8 cellular contexts compared by ENCODE assay signal in the genomic region with DNA sequence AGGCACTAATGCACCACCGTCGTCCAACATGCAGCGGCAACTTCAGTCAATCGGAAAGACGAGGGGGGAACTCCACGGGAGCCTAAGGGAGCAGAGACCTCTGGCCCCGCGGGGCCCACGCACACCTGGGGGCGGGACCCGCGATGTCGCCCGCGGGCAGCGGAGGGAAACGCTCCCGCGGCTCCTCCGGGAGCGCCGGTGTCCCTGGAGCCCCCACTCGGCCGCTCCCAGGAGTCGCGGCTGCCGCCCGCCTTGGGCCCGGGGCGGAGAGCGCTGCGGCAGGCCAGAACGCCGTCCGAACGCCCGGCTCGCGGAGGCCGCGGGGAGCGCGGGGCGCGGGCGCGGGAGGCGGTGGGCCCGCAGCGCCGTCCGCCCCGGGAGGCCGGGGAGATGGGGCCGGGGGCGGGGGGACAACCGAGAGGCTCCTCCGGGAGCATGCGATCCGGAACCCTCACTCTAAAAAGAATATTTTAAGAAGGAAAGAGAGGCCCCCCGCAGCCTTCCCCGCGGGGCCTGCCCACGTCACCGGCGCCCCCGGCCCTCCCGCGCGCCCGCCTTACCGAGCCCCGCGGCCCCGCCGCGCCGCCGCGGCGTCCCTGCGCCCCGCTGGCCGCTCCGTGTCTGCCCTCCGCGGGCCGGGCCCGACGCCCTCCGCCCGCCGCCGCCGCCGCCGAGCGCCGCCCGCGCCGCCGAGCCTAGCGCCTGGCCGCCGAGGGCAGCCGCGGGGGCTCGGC.
A peak's percentile ranks its signal among the peaks of the same experiment; 100 is the strongest.
DNase-seq lines count a peak whose midpoint lies in the region; ATAC-seq and TF ChIP-seq lines count a peak whose summit lies in the region.

No MANE protein-coding gene starts in this region.

- H3K27me3 ChIP-seq in SJCRH30 (no peaks in the 10 kb centered on the region), mesenchymal stem cell (ENCODE audit: control insufficient read depth in 1 of 2, insufficient read depth in 1 of 2, low read length in 2 of 2) (no peaks in the 10 kb centered on the region), transverse colon (no peaks in the 10 kb centered on the region)

- POLR2A ChIA-PET in HEK293T (lab: Yijun Ruan, JAX) = interaction anchor here (1.6 kb wide), 1 partner anchor 18 kb away, joined by 3 read pairs; no protein-coding TSS in a partner anchor
- POLR2A ChIA-PET in OCI-LY7 (lab: Charles Lee) = no interaction called here

- H3K36me3 ChIP-seq in SJCRH30 (no peaks in the 10 kb centered on the region), mesenchymal stem cell (ENCODE audit: control insufficient read depth in 1 of 2, insufficient read depth in 2 of 2, low read depth in 1 of 2, low read length in 2 of 2) (no peaks in the 10 kb centered on the region), transverse colon (no peaks in the 10 kb centered on the region), OCI-LY7 (ENCODE audit: insufficient read depth, low read length) (no peaks in the 10 kb centered on the region)

- H3K4me2 ChIP-seq in mesenchymal stem cell (ENCODE audit: low read length, poor library complexity, severe bottlenecking) = peak overlapping the region; percentile 99
- H3K4me2 ChIP-seq in OCI-LY7 (ENCODE audit: low read length) = no peak overlapping the region

- H3K79me1 ChIP-seq in mesenchymal stem cell (replicated peaks; ENCODE audit: low read length, poor library complexity, severe bottlenecking) = peaks cover 6% of the 10 kb centered on the region

- no peak overlapping the region for H3K23ac ChIP-seq in mesenchymal stem cell (ENCODE audit: low read length in 2 of 2)

- H2AFZ ChIP-seq in mesenchymal stem cell (ENCODE audit: low read depth, low read length) = no peak overlapping the region
- no peak overlapping the region for H2AFZ ChIP-seq in OCI-LY7 (ENCODE audit: low read length)

- H4K8ac ChIP-seq in mesenchymal stem cell (ENCODE audit: low read length) = no peak overlapping the region

- H3K4ac ChIP-seq in mesenchymal stem cell (ENCODE audit: low read depth in 1 of 2, low read length in 2 of 2) = peak overlapping the region in 1 of 2 experiments; percentile 45

- DNase-seq in COR-L47 (lab: John Stamatoyannopoulos, UW) (peak; percentile 17), HEK293T (ENCODE audit: extremely low spot score) (peak; percentile 49), SJCRH30 (peak in 1 of 2 experiments; percentile 27), ecto neural progenitor cell (ENCODE audit: low spot score) (peak; percentile 59), mesenchymal stem cell (peak; percentile 42), transverse colon (peak; percentile 12), OCI-LY7 (ENCODE audit: low spot score) (no peak)

- TF ChIP-seq CTCF in transverse colon (IDR thresholded peaks at IDR 0.05) = no peak
- TF ChIP-seq CTCF in OCI-LY7 (conservative IDR thresholded peaks at IDR 0.05; ENCODE audit: low read length) = no peak

- CTCF ChIA-PET in HEK293T (lab: Yijun Ruan, JAX) (no interaction called here), OCI-LY7 (lab: Charles Lee; ENCODE audit: unreplicated experiment) (no interaction called here)

- H3K27ac ChIP-seq in SJCRH30 = no peak overlapping the region
- H3K27ac ChIP-seq in mesenchymal stem cell (ENCODE audit: low read length, poor library complexity, severe bottlenecking) = no peak overlapping the region
- peak overlapping the region; percentile 54 to 79 (median 74) for H3K27ac ChIP-seq in transverse colon
- H3K27ac ChIP-seq in OCI-LY7 (ENCODE audit: low read depth, low read length, poor library complexity, severe bottlenecking) = no peak overlapping the region

- no peaks in the 10 kb centered on the region for H3K9me2 ChIP-seq in OCI-LY7 (ENCODE audit: insufficient read depth, low read length)

- no peak for ATAC-seq in GM21786 (IDR thresholded peaks at IDR 0.05; ENCODE audit: unreplicated experiment)

- H3K9me3 ChIP-seq in SJCRH30 (replicated peaks) = no peaks in the 10 kb centered on the region
- H3K9me3 ChIP-seq in mesenchymal stem cell (ENCODE audit: control insufficient read depth, low read length) = no peaks in the 10 kb centered on the region
- H3K9me3 ChIP-seq in transverse colon = no peaks in the 10 kb centered on the region
- H3K9me3 ChIP-seq in OCI-LY7 (ENCODE audit: low read length) = no peaks in the 10 kb centered on the region

- no peak for TF ChIP-seq POLR2A in transverse colon (IDR thresholded peaks at IDR 0.05)

- no peaks in the 10 kb centered on the region for H4K20me1 ChIP-seq in OCI-LY7 (ENCODE audit: insufficient read depth, low read length)

- no TSS peak for BruUV-seq in OCI-LY7 (replicated peaks; lab: Mats Ljungman, UMichigan)

- H3K4me3 ChIP-seq in SJCRH30 (peak overlapping the region; percentile 74), mesenchymal stem cell (ENCODE audit: insufficient read depth in 1 of 2, low read depth in 1 of 2, low read length in 2 of 2) (peak overlapping the region; percentile 80 to 81), transverse colon (peak overlapping the region; percentile 55 to 80 (median 68)), OCI-LY7 (ENCODE audit: low read depth, low read length, poor library complexity, severe bottlenecking) (no peak overlapping the region)

- TF ChIP-seq EP300 in transverse colon (IDR thresholded peaks at IDR 0.05; ENCODE audit: low read depth) = no peak

- no peak overlapping the region for H2BK5ac ChIP-seq in mesenchymal stem cell (ENCODE audit: low read depth, low read length, poor library complexity, severe bottlenecking)

- in situ Hi-C loops in transverse colon (cut with MboI; ENCODE audit: low pct_ligation_motif_present in 1 of 4, low pct_unique_long_range_greater_than_20kb in 1 of 4, low sequenced_read_pairs in 3 of 4) = no loop called here

- peak overlapping the region; percentile 81 for H3K9ac ChIP-seq in mesenchymal stem cell (ENCODE audit: low read length)

- no peak overlapping the region for H4K91ac ChIP-seq in mesenchymal stem cell (ENCODE audit: low read length)

- H2BK15ac ChIP-seq in mesenchymal stem cell (ENCODE audit: low read depth, poor library complexity, severe bottlenecking) = no peak overlapping the region

- intact Hi-C loops in transverse colon (cut with DNase I; ENCODE audit: low total_unique reads) = no loop called here
- intact Hi-C loops in OCI-LY7 (cut with micrococcal nuclease; ENCODE audit: unreplicated experiment) = no loop called here

- H2AK5ac ChIP-seq in mesenchymal stem cell (ENCODE audit: low read length, severe bottlenecking) = no peak overlapping the region

- under 1% methylated on average over 34 of the region's 109 CpGs for WGBS in mesenchymal stem cell
- 0 to 2% methylated on average over 9 to 31 of the region's 109 CpGs for WGBS in transverse colon (ENCODE audit: low coverage in 1 of 2), 2 donors

- H2BK12ac ChIP-seq in mesenchymal stem cell (ENCODE audit: low read length in 2 of 2) = no peak overlapping the region

- peak overlapping the region in 1 of 2 experiments; percentile 92 for H3K18ac ChIP-seq in mesenchymal stem cell (ENCODE audit: low read depth in 1 of 2, low read length in 2 of 2)

- H3K4me1 ChIP-seq in SJCRH30 (peaks cover 7% of the 10 kb centered on the region; the same call in 1 of the 2 replicates), mesenchymal stem cell (ENCODE audit: control insufficient read depth, insufficient read depth, low read depth, low read length) (peaks cover 10% of the 10 kb centered on the region), transverse colon (peaks cover 19 to 69% (median 46%) of the 10 kb centered on the region in 4 donors), OCI-LY7 (ENCODE audit: insufficient read depth, low read length, poor library complexity, severe bottlenecking) (no peaks in the 10 kb centered on the region)

- peak overlapping the region; percentile 50 for H2BK120ac ChIP-seq in mesenchymal stem cell (ENCODE audit: low read depth, low read length)

- no peaks in the 10 kb centered on the region for H3K79me2 ChIP-seq in OCI-LY7 (ENCODE audit: insufficient read depth, low read depth, low read length)

- no peak overlapping the region for H3K14ac ChIP-seq in mesenchymal stem cell (ENCODE audit: low read length in 2 of 2)

TF ChIP-seq in HEK293T, 16 proteins besides CTCF, POLR2A, EP300 and RAD21:
- TF ChIP-seq L3MBTL2 (conservative IDR thresholded peaks at IDR 0.05) (no peak), FOXA1 (IDR thresholded peaks at IDR 0.05) (no peak), ZNF384 (IDR thresholded peaks at IDR 0.05) (no peak), BHLHE40 (IDR thresholded peaks at IDR 0.05; ENCODE audit: borderline replicate concordance) (no peak), CTBP1 (IDR thresholded peaks at IDR 0.05; ENCODE audit: borderline replicate concordance) (no peak), SUZ12 (IDR thresholded peaks at IDR 0.05) (no peak), SP1 (IDR thresholded peaks at IDR 0.05) (no peak), ARNT (IDR thresholded peaks at IDR 0.05) (no peak), FOXK2 (IDR thresholded peaks at IDR 0.05) (no peak), HDGF (IDR thresholded peaks at IDR 0.05; ENCODE audit: borderline replicate concordance) (no peak), ELF4 (IDR thresholded peaks at IDR 0.05) (no peak), FOXM1 (IDR thresholded peaks at IDR 0.05; ENCODE audit: borderline replicate concordance) (no peak)

Comparison
In these comparisons a context has a peak if more than half of its experiments do, and no peak if none do; other contexts are left out.
1. H3K27ac ChIP-seq: peak in transverse colon (4 of 4); none in SJCRH30 (single experiment), mesenchymal stem cell (single experiment) and OCI-LY7 (single experiment).